In genomic region chr9:93380410-93381060, GRCh38 we compare ENCODE assay signal across 30 cellular contexts.
DNase-seq lines count a peak whose midpoint lies in the region; ATAC-seq and TF ChIP-seq lines count a peak whose summit lies in the region.
"Had no signal": no experiment of that assay in that cellular context is flagged by ENCODE, and none has a peak within 500 bp of the region (broad histone marks: within the 10 kb centered on the region; RNA-seq: fewer than 3 reads in every experiment).

No MANE protein-coding gene starts in this region.

- no peak for TF ChIP-seq POLR2A in esophagus squamous epithelium (IDR thresholded peaks at IDR 0.05)

- DNase-seq in DND-41 (no peak), amniotic epithelial cell (ENCODE audit: low read depth) (peak; percentile 2), left colon (no peak), amniotic stem cell (lab: John Stamatoyannopoulos, UW) (no peak), esophagus squamous epithelium (lab: John Stamatoyannopoulos, UW) (no peak)
- DNase-seq in activated CD8-positive, alpha-beta memory T cell treated with anti-CD3 and anti-CD28 coated beads, Interleukin-2, amount 50 U/mL, for 4 hours = no peak
- DNase-seq: activated CD4-positive, alpha-beta memory T cell treated with anti-CD3 and anti-CD28 coated beads for 36 hours; activated naive CD4-positive, alpha-beta T cell treated with anti-CD3 and anti-CD28 coated beads for 36 hours; adrenal gland; DMS 273 treated with DMSO at 0.1 percent for 48 hours; effector memory CD8-positive, alpha-beta T cell; EL; foreskin keratinocyte; H7; heart left ventricle; natural killer cell; NCI-H1417 treated with DMSO at 0.1 percent for 48 hours; NCI-H2081; NCI-H226; NCI-H69; stimulated activated CD4-positive, alpha-beta T cell treated with anti-CD3 and anti-CD28 coated beads, Interleukin-15, amount 100 ng/mL, for 24 hours had no signal

- H2AFZ ChIP-seq in DND-41 (ENCODE audit: low read depth, low read length) = no peak overlapping the region

- no peak overlapping the region for H3K4me2 ChIP-seq in DND-41 (ENCODE audit: insufficient read depth, low read length)
- H3K4me2 ChIP-seq: BLaER1, KMS-11 had no signal

- no peak for TF ChIP-seq EP300 in Ishikawa (IDR thresholded peaks at IDR 0.05; ENCODE audit: borderline replicate concordance)

- H3K27me3 ChIP-seq in DND-41 (ENCODE audit: insufficient read depth, low read length, poor library complexity) (no peaks in the 10 kb centered on the region), esophagus squamous epithelium (peaks cover 0 to 36% (median 0%) of the 10 kb centered on the region in 4 donors)
- H3K27me3 ChIP-seq: BLaER1 had no signal

- intact Hi-C loops in left colon (cut with DNase I, micrococcal nuclease) = no loop called here
- intact Hi-C loops in esophagus squamous epithelium (cut with DNase I) = no loop called here

- H3K79me2 ChIP-seq in DND-41 (ENCODE audit: insufficient read depth, low read length) = no peaks in the 10 kb centered on the region

- H4K20me1 ChIP-seq in DND-41 (ENCODE audit: insufficient read depth, low read length) = no peaks in the 10 kb centered on the region
- H4K20me1 ChIP-seq: BLaER1 had no signal

- whole genome bisulfite sequencing in esophagus squamous epithelium, 2 donors = 66 to 75% methylated on average over 3 of the region's 3 CpGs

- ATAC-seq in DND-41 (ENCODE audit: insufficient read depth, low read depth) (no peak), left colon (peak; percentile 87), GM19035 (IDR thresholded peaks at IDR 0.05; ENCODE audit: unreplicated experiment) (no peak)
- ATAC-seq: activated CD4-positive, CD25-positive, alpha-beta regulatory T cell treated with anti-CD3 and anti-CD28 coated beads, Interleukin-2, amount 50 U/mL, for 24 hours; effector memory CD8-positive, alpha-beta T cell; foreskin keratinocyte; heart left ventricle; natural killer cell; stimulated activated effector memory CD8-positive, alpha-beta T cell treated with anti-CD3 and anti-CD28 coated beads, Interleukin-12 subunit alpha, Interleukin-12 subunit beta, amount 100 ng/mL, for 72 hours had no signal

- no peak overlapping the region for H3K9ac ChIP-seq in DND-41 (ENCODE audit: low read depth, low read length)
- H3K9ac ChIP-seq: BLaER1, KMS-11 had no signal

- peak; percentile 15; the same call in 1 of the 2 replicates for TF ChIP-seq RAD21 in Ishikawa (IDR thresholded peaks at IDR 0.05; ENCODE audit: low read depth)

- TF ChIP-seq CTCF in DND-41 (IDR thresholded peaks at IDR 0.05; ENCODE audit: borderline replicate concordance, extremely low read depth, low read length, poor library complexity, severe bottlenecking) (peak; percentile 7), esophagus squamous epithelium (IDR thresholded peaks at IDR 0.05) (no peak)

- H3K9me3 ChIP-seq in DND-41 (ENCODE audit: insufficient read depth, low read length, severe bottlenecking) (no peaks in the 10 kb centered on the region), esophagus squamous epithelium (no peaks in the 10 kb centered on the region)
- H3K9me3 ChIP-seq: BLaER1 had no signal

- no peak overlapping the region for H3K27ac ChIP-seq in DND-41 (ENCODE audit: low read length)
- H3K27ac ChIP-seq in esophagus squamous epithelium = no peak overlapping the region
- H3K27ac ChIP-seq: adrenal gland, BLaER1, foreskin keratinocyte, heart left ventricle, HL-60, KMS-11, RWPE1, SK-N-MC had no signal

- H3K4me3 ChIP-seq in DND-41 (ENCODE audit: low read depth in 1 of 2, low read length in 2 of 2) = no peak overlapping the region
- no peak overlapping the region for H3K4me3 ChIP-seq in esophagus squamous epithelium
- H3K4me3 ChIP-seq: adrenal gland, BLaER1, heart left ventricle, SK-N-MC had no signal

- H3K4me1 ChIP-seq in DND-41 (ENCODE audit: insufficient read depth, low read length) = no peaks in the 10 kb centered on the region
- H3K4me1 ChIP-seq in esophagus squamous epithelium = no peaks in the 10 kb centered on the region
- H3K4me1 ChIP-seq: adrenal gland, foreskin keratinocyte, heart left ventricle had no signal

- H3K36me3 ChIP-seq in DND-41 (ENCODE audit: insufficient read depth, low read length) (no peaks in the 10 kb centered on the region), esophagus squamous epithelium (no peaks in the 10 kb centered on the region)
- H3K36me3 ChIP-seq: adrenal gland, BLaER1, heart left ventricle had no signal

TF ChIP-seq in Ishikawa, 13 proteins besides CTCF, POLR2A, EP300 and RAD21:
- no peak for TF ChIP-seq FOXM1 (IDR thresholded peaks at IDR 0.05; ENCODE audit: borderline replicate concordance, low read depth)
- TF ChIP-seq TEAD4 (IDR thresholded peaks at IDR 0.05) = no peak
- TF ChIP-seq NFIC (IDR thresholded peaks at IDR 0.05) = no peak
- TF ChIP-seq CREB1 (IDR thresholded peaks at IDR 0.05; ENCODE audit: low read depth) = no peak
- no peak for TF ChIP-seq USF1 (IDR thresholded peaks at IDR 0.05)
- TF ChIP-seq MAX (IDR thresholded peaks at IDR 0.05) = no peak
- TF ChIP-seq EGR1 (IDR thresholded peaks at IDR 0.05) = no peak
- TF ChIP-seq TAF1 (IDR thresholded peaks at IDR 0.05; ENCODE audit: low read depth) = no peak
- TF ChIP-seq ZBTB7A (IDR thresholded peaks at IDR 0.05; ENCODE audit: low read depth) = no peak
- TF ChIP-seq YY1 (IDR thresholded peaks at IDR 0.05; ENCODE audit: low read depth) = no peak
- no peak for TF ChIP-seq REST (IDR thresholded peaks at IDR 0.05; ENCODE audit: low read depth)
- no peak for TF ChIP-seq TCF12 (IDR thresholded peaks at IDR 0.05; ENCODE audit: low read depth)
